ENCODE assay signal across 28 cellular contexts in genomic region chr7:49112222-49112621, GRCh38.
"Had no signal": no experiment of that assay in that cellular context is flagged by ENCODE, and none has a peak within 500 bp of the region (broad histone marks: within the 10 kb centered on the region; RNA-seq: fewer than 3 reads in every experiment).

No MANE protein-coding gene starts in this region.

- H3K27ac ChIP-seq: adrenal gland, body of pancreas, breast epithelium, Peyer's patch, WERI-Rb-1 had no signal

- H3K9me3 ChIP-seq: adrenal gland, body of pancreas, MG63 had no signal

- H3K36me3 ChIP-seq: adrenal gland, breast epithelium, MG63, Peyer's patch, WERI-Rb-1 had no signal

- ATAC-seq: activated CD8-positive, alpha-beta T cell treated with anti-CD3 and anti-CD28 coated beads, Interleukin-2, amount 10 ng/mL, durations not matched to agents 7 days and 5 days; body of pancreas; PC-3 had no signal

- DNase-seq: activated CD4-positive, alpha-beta T cell treated with anti-CD3 and anti-CD28 coated beads, Interleukin-2, amount 10 ng/mL, durations not matched to agents 24 days and 14 days; activated CD4-positive, alpha-beta T cell treated with anti-CD3 and anti-CD28 coated beads, Interleukin-2, amount 50 U/mL, for 48 hours; activated CD8-positive, alpha-beta T cell treated with anti-CD3 and anti-CD28 coated beads, Interleukin-2, amount 10 ng/mL, durations not matched to agents 7 days and 5 days; activated gamma-delta T cell; activated naive CD4-positive, alpha-beta T cell treated with Interleukin-2 at 50 U/mL for 16 hours; activated T-cell treated with anti-CD3 and anti-CD28 coated beads, Interleukin-2, amount 50 U/mL, for 24 hours; adrenal gland; body of pancreas; caudate nucleus; Kasumi-1; KG1; MG63; NCI-H1048; NCI-H1105 treated with DMSO at 0.1 percent for 48 hours; NCI-H1436 treated with DMSO at 0.1 percent for 48 hours; NCI-H1694 treated with DMSO at 0.1 percent for 48 hours; NCI-H2029 treated with DMSO at 0.1 percent for 48 hours; NCI-H2107; NCI-H2171; NCI-H510A; NCI-H526; NK-92 treated with Interleukin-12 subunit alpha and Interleukin-12 subunit beta, amount 100 ng/mL, for 24 hours; PC-3; Peyer's patch; RPMI8226; T1000; WERI-Rb-1 had no signal

- H3K4me1 ChIP-seq: adrenal gland, body of pancreas, breast epithelium, Peyer's patch had no signal

- H3K4me3 ChIP-seq: adrenal gland, body of pancreas, breast epithelium, MG63, Peyer's patch had no signal

- H3K27me3 ChIP-seq: adrenal gland, body of pancreas, breast epithelium, MG63, Peyer's patch had no signal
